ENCODE assay signal across 18 cellular contexts in the genomic region with DNA sequence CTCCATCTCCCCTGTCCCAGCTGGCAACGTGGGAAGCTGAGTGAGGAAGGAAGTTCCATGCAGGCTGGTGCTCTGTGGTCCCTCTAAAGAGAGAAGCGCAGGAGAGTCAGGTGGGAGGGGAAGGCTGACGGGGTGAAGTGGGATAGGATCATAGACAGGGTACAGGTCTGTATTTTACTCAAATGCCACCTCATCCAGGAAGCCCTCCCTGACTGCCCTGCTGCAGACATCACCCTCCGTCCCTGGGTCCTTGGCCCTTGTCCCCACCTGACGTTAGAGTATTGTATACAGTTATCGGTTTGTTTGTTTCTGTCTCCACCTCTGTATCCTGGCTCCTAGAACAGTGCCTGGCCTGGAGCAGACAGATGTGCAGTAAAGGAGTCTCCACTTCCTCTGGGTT. TPM values are rescaled to one million over a fixed set of nuclear protein-coding genes. Genes with fewer than 3 reads are reported as not detected.
A peak's percentile ranks its signal among the peaks of the same experiment; 100 is the strongest.
DNase-seq lines count a peak whose midpoint lies in the region; ATAC-seq, FAIRE-seq and TF ChIP-seq lines count a peak whose summit lies in the region.
"Had no signal": no experiment of that assay in that cellular context is flagged by ENCODE, and none has a peak within 500 bp of the region (broad histone marks: within the 10 kb centered on the region; RNA-seq: fewer than 3 reads in every experiment).

No MANE protein-coding gene starts in this region.

- TF ChIP-seq EP300 in A549 (IDR thresholded peaks at IDR 0.05) = no peak

- H3K4me1 Mint-ChIP-seq in chondrocyte (ENCODE audit: low read depth) = no peaks in the 10 kb centered on the region

- H3K27me3 Mint-ChIP-seq in chondrocyte (ENCODE audit: low read depth) = no peaks in the 10 kb centered on the region
- H3K27me3 Mint-ChIP-seq: activated T-helper 17 cell treated with anti-CD3 and anti-CD28 coated beads, Interleukin-2, amount 50 U/mL, for 72 hours; naive thymus-derived CD4-positive, alpha-beta T cell had no signal

- no peaks in the 10 kb centered on the region; the same call in 2 of the 3 replicates for H3K4me1 ChIP-seq in A549
- H3K4me1 ChIP-seq in Peyer's patch = peaks cover 0 to 81% (median 0%) of the 10 kb centered on the region in 4 donors

- no peak overlapping the region for H3K4me2 ChIP-seq in A549

- intact Hi-C loops in cardiac septum (cut with DNase I) = loop anchor here (1.0 kb wide), 1 partner anchor 27 kb away; no protein-coding TSS in a partner anchor
- intact Hi-C loops in posterior vena cava (cut with DNase I) = no loop called here

- H3K9me3 ChIP-seq in A549 (no peaks in the 10 kb centered on the region), Peyer's patch (no peaks in the 10 kb centered on the region)
- H3K9me3 ChIP-seq: lower lobe of right lung had no signal

- H3K9me3 Mint-ChIP-seq in chondrocyte (ENCODE audit: low read depth) = no peaks in the 10 kb centered on the region
- H3K9me3 Mint-ChIP-seq: activated T-helper 17 cell treated with anti-CD3 and anti-CD28 coated beads, Interleukin-2, amount 50 U/mL, for 72 hours; naive thymus-derived CD4-positive, alpha-beta T cell; stimulated activated effector memory CD8-positive, alpha-beta T cell treated with anti-CD3 and anti-CD28 coated beads, Interleukin-12 subunit alpha, Interleukin-12 subunit beta, amount 100 ng/mL, for 72 hours; T-helper 1 cell treated with Interleukin-12 subunit alpha and Interleukin-12 subunit beta and Interleukin-4 antibody, amounts not matched to agents 30 μg/mL and 1 μg/mL, for 36 hours had no signal

- H3K27me3 ChIP-seq in Peyer's patch = no peaks in the 10 kb centered on the region
- H3K27me3 ChIP-seq: foreskin keratinocyte had no signal

- TF ChIP-seq POLR2A in A549 (IDR thresholded peaks at IDR 0.05; ENCODE audit: low read length) (no peak), Peyer's patch (IDR thresholded peaks at IDR 0.05) (no peak)

- H3K36me3 Mint-ChIP-seq in chondrocyte (ENCODE audit: low read depth) = peaks cover 12% of the 10 kb centered on the region

- no peak overlapping the region for H3K4me3 ChIP-seq in A549
- no peak overlapping the region for H3K4me3 ChIP-seq in Peyer's patch
- H3K4me3 ChIP-seq: lower lobe of right lung had no signal

- FAIRE-seq in A549 (lab: Jason Lieb, UNC) = no peak

- H3K27ac ChIP-seq in A549 (no peak overlapping the region), Peyer's patch (peak overlapping the region in 3 of 4 donors; percentile 70 to 84 (median 80))
- H3K27ac ChIP-seq: foreskin keratinocyte, lower lobe of right lung had no signal

- CTCF ChIA-PET in A549 (lab: Yijun Ruan, JAX) = interaction anchor here (0.6 to 8.6 kb wide), 3 partner anchors 9 to 26 kb away, joined by 3 to 63 read pairs (median 28); a partner anchor contains a TSS

- no peak for ATAC-seq in A549
- ATAC-seq in GM18519 (IDR thresholded peaks at IDR 0.05; ENCODE audit: low FRiP score, unreplicated experiment) = no peak
- ATAC-seq: activated CD8-positive, alpha-beta T cell treated with anti-CD3 and anti-CD28 coated beads, Interleukin-2, amount 10 ng/mL, durations not matched to agents 7 days and 5 days; activated T-helper 17 cell treated with anti-CD3 and anti-CD28 coated beads, Interleukin-2, amount 50 U/mL, for 72 hours; naive thymus-derived CD4-positive, alpha-beta T cell; stimulated activated effector memory CD8-positive, alpha-beta T cell treated with anti-CD3 and anti-CD28 coated beads, Interleukin-12 subunit alpha, Interleukin-12 subunit beta, amount 100 ng/mL, for 72 hours had no signal

- H3K4me3 Mint-ChIP-seq in chondrocyte (ENCODE audit: unreplicated experiment) = no peak overlapping the region
- H3K4me3 Mint-ChIP-seq: activated CD8-positive, alpha-beta T cell treated with anti-CD3 and anti-CD28 coated beads, Interleukin-2, amount 10 ng/mL, durations not matched to agents 7 days and 5 days; activated T-helper 17 cell treated with anti-CD3 and anti-CD28 coated beads, Interleukin-2, amount 50 U/mL, for 72 hours; naive thymus-derived CD4-positive, alpha-beta T cell; stimulated activated effector memory CD8-positive, alpha-beta T cell treated with anti-CD3 and anti-CD28 coated beads, Interleukin-12 subunit alpha, Interleukin-12 subunit beta, amount 100 ng/mL, for 72 hours; T-helper 1 cell treated with Interleukin-12 subunit alpha and Interleukin-12 subunit beta and Interleukin-4 antibody, amounts not matched to agents 30 μg/mL and 1 μg/mL, for 36 hours had no signal

- WGBS in A549 (ENCODE audit: missing lambda C conversion rate) = 89% methylated on average over 6 of the region's 6 CpGs

- DNase-seq in A549 (ENCODE audit: low read depth in 1 of 2, low spot score in 1 of 2) = no peak
- DNase-seq in Peyer's patch = peak in 2 of 3 donors; percentile 41 to 54
- DNase-seq in cardiac septum (ENCODE audit: low spot score) = peak; percentile 74
- peak; percentile 55 for DNase-seq in posterior vena cava (ENCODE audit: low spot score)
- DNase-seq in HuH-7.5 (ENCODE audit: low spot score) = no peak
- no peak for DNase-seq in SW 1271 (lab: John Stamatoyannopoulos, UW)
- no peak for DNase-seq in chondrocyte (ENCODE audit: low spot score)
- DNase-seq: activated CD8-positive, alpha-beta T cell treated with anti-CD3 and anti-CD28 coated beads, Interleukin-2, amount 10 ng/mL, durations not matched to agents 7 days and 5 days; IMR-90; lower lobe of right lung; naive thymus-derived CD4-positive, alpha-beta T cell; NCI-H1930; stimulated activated CD4-positive, alpha-beta T cell treated with anti-CD3 and anti-CD28 coated beads, Interleukin-12 subunit alpha, Interleukin-12 subunit beta, amount 100 ng/mL, for 4 hours had no signal

- no peak for TF ChIP-seq RAD21 in A549 (conservative IDR thresholded peaks at IDR 0.05 in 1 of 2, IDR thresholded peaks at IDR 0.05 in 1 of 2)

- no peak for TF ChIP-seq CTCF in A549 (IDR thresholded peaks at IDR 0.05)
- no peak for TF ChIP-seq CTCF in Peyer's patch (IDR thresholded peaks at IDR 0.05)
- no peak for TF ChIP-seq CTCF in chondrocyte (IDR thresholded peaks at IDR 0.05)

- H3K36me3 ChIP-seq in Peyer's patch = peaks cover 0 to 39% (median 6%) of the 10 kb centered on the region in 3 donors

- POLR2A ChIA-PET in A549 (lab: Yijun Ruan, JAX) = no interaction called here

- no peak overlapping the region for H3K27ac Mint-ChIP-seq in chondrocyte (ENCODE audit: unreplicated experiment)
- H3K27ac Mint-ChIP-seq: activated CD8-positive, alpha-beta T cell treated with anti-CD3 and anti-CD28 coated beads, Interleukin-2, amount 10 ng/mL, durations not matched to agents 7 days and 5 days; activated T-helper 17 cell treated with anti-CD3 and anti-CD28 coated beads, Interleukin-2, amount 50 U/mL, for 72 hours; stimulated activated effector memory CD8-positive, alpha-beta T cell treated with anti-CD3 and anti-CD28 coated beads, Interleukin-12 subunit alpha, Interleukin-12 subunit beta, amount 100 ng/mL, for 72 hours; T-helper 1 cell treated with Interleukin-12 subunit alpha and Interleukin-12 subunit beta and Interleukin-4 antibody, amounts not matched to agents 30 μg/mL and 1 μg/mL, for 36 hours had no signal

TF ChIP-seq in A549, 52 proteins besides CTCF, POLR2A, EP300 and RAD21 (continues in another document):
- TF ChIP-seq FOSL2 (IDR thresholded peaks at IDR 0.05) (no peak), FOSL2 (CRISPR knock-in tag; IDR thresholded peaks at IDR 0.05) (no peak)
- TF ChIP-seq, protein P1, sequence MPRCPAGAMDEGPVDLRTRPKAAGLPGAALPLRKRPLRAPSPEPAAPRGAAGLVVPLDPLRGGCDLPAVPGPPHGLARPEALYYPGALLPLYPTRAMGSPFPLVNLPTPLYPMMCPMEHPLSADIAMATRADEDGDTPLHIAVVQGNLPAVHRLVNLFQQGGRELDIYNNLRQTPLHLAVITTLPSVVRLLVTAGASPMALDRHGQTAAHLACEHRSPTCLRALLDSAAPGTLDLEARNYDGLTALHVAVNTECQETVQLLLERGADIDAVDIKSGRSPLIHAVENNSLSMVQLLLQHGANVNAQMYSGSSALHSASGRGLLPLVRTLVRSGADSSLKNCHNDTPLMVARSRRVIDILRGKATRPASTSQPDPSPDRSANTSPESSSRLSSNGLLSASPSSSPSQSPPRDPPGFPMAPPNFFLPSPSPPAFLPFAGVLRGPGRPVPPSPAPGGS (IDR thresholded peaks at IDR 0.05) = no peak

RNA-seq across cellular contexts. Expression of a gene that starts 11.7 kb away (rescaled TPM):
- 65.5 and 70.0 TPM in 2 replicates for polyA plus RNA-seq in A549 (2011; rRNA removed)
- 73.1 and 91.1 TPM in 2 replicates for polyA plus RNA-seq in A549 (2012; cell fraction: cytosol; rRNA removed)
- 73.9 and 106 TPM in 2 replicates for polyA plus RNA-seq in A549 (2012; cell fraction: nucleus; rRNA removed)
- 63.4 to 67.6 TPM (median 66.8 TPM) in 3 replicates for polyA plus RNA-seq in A549 (2017; fragmentation: RNase III; extraction: RNeasy Plus Mini Kit Qiagen cat#74134 plus additional on column Dnase treatment)
- 66.6 and 67.2 TPM in 2 replicates for polyA minus RNA-seq in A549 (2011; rRNA and poly(A)+ RNA removed)
- 100 to 1,000 TPM in 1 of 4 donors, 10 to 100 TPM in 3; 56.9 to 125 (median 80.0) TPM for total RNA-seq in Peyer's patch
- total RNA-seq in cardiac septum = 25.2 TPM
- total RNA-seq in posterior vena cava = 10 to 100 TPM; 29.5 to 34.7 TPM
- total RNA-seq in chondrocyte = 37.3 to 50.5 TPM (median 47.9 TPM) in 3 replicates

RNA-seq across cellular contexts. Expression of a gene that starts 18.2 kb away (rescaled TPM):
- polyA plus RNA-seq in A549 (2011; rRNA removed) = 28.3 and 32.3 TPM in 2 replicates
- 21.3 and 28.5 TPM in 2 replicates for polyA plus RNA-seq in A549 (2012; cell fraction: cytosol; rRNA removed)
- polyA plus RNA-seq in A549 (2012; cell fraction: nucleus; rRNA removed) = 104 and 148 TPM in 2 replicates
- polyA plus RNA-seq in A549 (2017; fragmentation: RNase III; extraction: RNeasy Plus Mini Kit Qiagen cat#74134 plus additional on column Dnase treatment) = 59.5 to 66.1 TPM (median 60.0 TPM) in 3 replicates
- 34.3 and 41.5 TPM in 2 replicates for polyA minus RNA-seq in A549 (2011; rRNA and poly(A)+ RNA removed)
- total RNA-seq in Peyer's patch = 1,000 to 10,000 TPM in 3 of 4 donors, 100 to 1,000 TPM in 1; 202 to 2,181 (median 1,427) TPM
- total RNA-seq in cardiac septum = 312 TPM
- total RNA-seq in posterior vena cava = 100 to 1,000 TPM; 103 to 163 TPM
- total RNA-seq in chondrocyte = 120 to 177 TPM (median 127 TPM) in 3 replicates

RNA-seq across cellular contexts. Expression of a gene that starts 26.1 kb away (rescaled TPM):
- polyA plus RNA-seq in A549 (2011; rRNA removed) = 10.2 and 13.2 TPM in 2 replicates
- 5.2 and 8.3 TPM in 2 replicates for polyA plus RNA-seq in A549 (2012; cell fraction: cytosol; rRNA removed)
- polyA plus RNA-seq in A549 (2012; cell fraction: nucleus; rRNA removed) = 15.4 and 16.1 TPM in 2 replicates
- polyA plus RNA-seq in A549 (2017; fragmentation: RNase III; extraction: RNeasy Plus Mini Kit Qiagen cat#74134 plus additional on column Dnase treatment) = 26.1 to 27.8 TPM (median 27.3 TPM) in 3 replicates
- polyA minus RNA-seq in A549 (2011; rRNA and poly(A)+ RNA removed) = 12.9 and 13.3 TPM in 2 replicates
- 10 to 100 TPM in 3 of 4 donors, 1 to 10 TPM in 1; 6.3 to 20.6 (median 14.3) TPM for total RNA-seq in Peyer's patch
- total RNA-seq in cardiac septum = 92.9 TPM
- total RNA-seq in posterior vena cava = 100 to 1,000 TPM; 172 to 261 TPM
- 74.7 to 96.2 TPM (median 74.9 TPM) in 3 replicates for total RNA-seq in chondrocyte
- total RNA-seq: activated CD8-positive, alpha-beta T cell treated with anti-CD3 and anti-CD28 coated beads, Interleukin-2, amount 10 ng/mL, durations not matched to agents 7 days and 5 days; activated T-helper 17 cell treated with anti-CD3 and anti-CD28 coated beads, Interleukin-2, amount 50 U/mL, for 72 hours had no signal
- polyA plus RNA-seq: naive thymus-derived CD4-positive, alpha-beta T cell had no signal

Comparison
In these comparisons a context has a peak if more than half of its experiments do, and no peak if none do; other contexts are left out.
1. DNase-seq: peak in Peyer's patch (2 of 3), cardiac septum (single experiment) and posterior vena cava (single experiment); none in A549 (0 of 2), HuH-7.5 (single experiment), SW 1271 (0 of 2) and chondrocyte (single experiment).
2. H3K27ac ChIP-seq: peak in Peyer's patch (3 of 4); none in A549 (0 of 2).